Comparison of ENCODE assay signal across 1 cellular context in the genomic region with DNA sequence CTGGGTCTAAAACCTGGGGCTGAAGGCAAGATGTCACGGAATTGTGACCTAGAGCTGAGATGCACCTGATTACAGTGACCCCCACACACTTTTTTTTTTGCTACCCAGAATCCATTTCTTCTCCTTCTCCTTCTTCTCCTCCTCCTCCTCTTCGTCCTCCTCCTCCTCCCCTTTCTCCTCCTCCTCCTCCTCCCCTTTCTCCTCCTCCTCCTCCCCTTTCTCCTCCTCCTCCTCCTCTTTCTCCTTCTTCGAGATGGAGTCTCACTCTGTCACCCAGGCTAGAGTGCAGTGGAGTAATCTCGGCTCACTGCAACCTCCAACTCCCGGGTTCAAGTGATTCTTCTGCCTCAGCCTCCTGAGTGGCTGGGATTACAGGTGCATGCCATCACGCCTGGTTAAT.
TF ChIP-seq lines count a peak whose summit lies in the region.

No MANE protein-coding gene starts in this region.

TF ChIP-seq in A549, 52 proteins besides CTCF, POLR2A, EP300 and RAD21 (continued from another document):
- TF ChIP-seq, protein P1, sequence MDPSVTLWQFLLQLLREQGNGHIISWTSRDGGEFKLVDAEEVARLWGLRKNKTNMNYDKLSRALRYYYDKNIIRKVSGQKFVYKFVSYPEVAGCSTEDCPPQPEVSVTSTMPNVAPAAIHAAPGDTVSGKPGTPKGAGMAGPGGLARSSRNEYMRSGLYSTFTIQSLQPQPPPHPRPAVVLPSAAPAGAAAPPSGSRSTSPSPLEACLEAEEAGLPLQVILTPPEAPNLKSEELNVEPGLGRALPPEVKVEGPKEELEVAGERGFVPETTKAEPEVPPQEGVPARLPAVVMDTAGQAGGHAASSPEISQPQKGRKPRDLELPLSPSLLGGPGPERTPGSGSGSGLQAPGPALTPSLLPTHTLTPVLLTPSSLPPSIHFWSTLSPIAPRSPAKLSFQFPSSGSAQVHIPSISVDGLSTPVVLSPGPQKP (IDR thresholded peaks at IDR 0.05; ENCODE audit: low read depth, low read length) = no peak
- no peak for TF ChIP-seq EHMT2 (IDR thresholded peaks at IDR 0.05; ENCODE audit: low read depth)
- TF ChIP-seq NPAS2 (CRISPR knock-in tag; IDR thresholded peaks at IDR 0.05; ENCODE audit: borderline replicate concordance) = no peak
- TF ChIP-seq FOSL2 (IDR thresholded peaks at IDR 0.05) = no peak
- TF ChIP-seq FOSL2 (CRISPR knock-in tag; IDR thresholded peaks at IDR 0.05) = no peak
- no peak for TF ChIP-seq CBX2 (IDR thresholded peaks at IDR 0.05; ENCODE audit: borderline replicate concordance, low read depth)
- TF ChIP-seq CEBPB (IDR thresholded peaks at IDR 0.05) = no peak
- TF ChIP-seq, protein P2, sequence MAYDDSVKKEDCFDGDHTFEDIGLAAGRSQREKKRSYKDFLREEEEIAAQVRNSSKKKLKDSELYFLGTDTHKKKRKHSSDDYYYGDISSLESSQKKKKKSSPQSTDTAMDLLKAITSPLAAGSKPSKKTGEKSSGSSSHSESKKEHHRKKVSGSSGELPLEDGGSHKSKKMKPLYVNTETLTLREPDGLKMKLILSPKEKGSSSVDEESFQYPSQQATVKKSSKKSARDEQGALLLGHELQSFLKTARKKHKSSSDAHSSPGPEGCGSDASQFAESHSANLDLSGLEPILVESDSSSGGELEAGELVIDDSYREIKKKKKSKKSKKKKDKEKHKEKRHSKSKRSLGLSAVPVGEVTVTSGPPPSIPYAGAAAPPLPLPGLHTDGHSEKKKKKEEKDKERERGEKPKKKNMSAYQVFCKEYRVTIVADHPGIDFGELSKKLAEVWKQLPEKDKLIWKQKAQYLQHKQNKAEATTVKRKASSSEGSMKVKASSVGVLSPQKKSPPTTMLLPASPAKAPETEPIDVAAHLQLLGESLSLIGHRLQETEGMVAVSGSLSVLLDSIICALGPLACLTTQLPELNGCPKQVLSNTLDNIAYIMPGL (CRISPR knock-in tag; IDR thresholded peaks at IDR 0.05; ENCODE audit: borderline replicate concordance) = no peak
- no peak for TF ChIP-seq RFX5 (IDR thresholded peaks at IDR 0.05)
- TF ChIP-seq NFE2L2 (conservative IDR thresholded peaks at IDR 0.05; ENCODE audit: low read length) = no peak
- no peak for TF ChIP-seq RARB (CRISPR knock-in tag; IDR thresholded peaks at IDR 0.05)
- TF ChIP-seq, protein P3, sequence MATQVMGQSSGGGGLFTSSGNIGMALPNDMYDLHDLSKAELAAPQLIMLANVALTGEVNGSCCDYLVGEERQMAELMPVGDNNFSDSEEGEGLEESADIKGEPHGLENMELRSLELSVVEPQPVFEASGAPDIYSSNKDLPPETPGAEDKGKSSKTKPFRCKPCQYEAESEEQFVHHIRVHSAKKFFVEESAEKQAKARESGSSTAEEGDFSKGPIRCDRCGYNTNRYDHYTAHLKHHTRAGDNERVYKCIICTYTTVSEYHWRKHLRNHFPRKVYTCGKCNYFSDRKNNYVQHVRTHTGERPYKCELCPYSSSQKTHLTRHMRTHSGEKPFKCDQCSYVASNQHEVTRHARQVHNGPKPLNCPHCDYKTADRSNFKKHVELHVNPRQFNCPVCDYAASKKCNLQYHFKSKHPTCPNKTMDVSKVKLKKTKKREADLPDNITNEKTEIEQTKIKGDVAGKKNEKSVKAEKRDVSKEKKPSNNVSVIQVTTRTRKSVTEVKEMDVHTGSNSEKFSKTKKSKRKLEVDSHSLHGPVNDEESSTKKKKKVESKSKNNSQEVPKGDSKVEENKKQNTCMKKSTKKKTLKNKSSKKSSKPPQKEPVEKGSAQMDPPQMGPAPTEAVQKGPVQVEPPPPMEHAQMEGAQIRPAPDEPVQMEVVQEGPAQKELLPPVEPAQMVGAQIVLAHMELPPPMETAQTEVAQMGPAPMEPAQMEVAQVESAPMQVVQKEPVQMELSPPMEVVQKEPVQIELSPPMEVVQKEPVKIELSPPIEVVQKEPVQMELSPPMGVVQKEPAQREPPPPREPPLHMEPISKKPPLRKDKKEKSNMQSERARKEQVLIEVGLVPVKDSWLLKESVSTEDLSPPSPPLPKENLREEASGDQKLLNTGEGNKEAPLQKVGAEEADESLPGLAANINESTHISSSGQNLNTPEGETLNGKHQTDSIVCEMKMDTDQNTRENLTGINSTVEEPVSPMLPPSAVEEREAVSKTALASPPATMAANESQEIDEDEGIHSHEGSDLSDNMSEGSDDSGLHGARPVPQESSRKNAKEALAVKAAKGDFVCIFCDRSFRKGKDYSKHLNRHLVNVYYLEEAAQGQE (IDR thresholded peaks at IDR 0.05) = no peak
- TF ChIP-seq, protein P4, sequence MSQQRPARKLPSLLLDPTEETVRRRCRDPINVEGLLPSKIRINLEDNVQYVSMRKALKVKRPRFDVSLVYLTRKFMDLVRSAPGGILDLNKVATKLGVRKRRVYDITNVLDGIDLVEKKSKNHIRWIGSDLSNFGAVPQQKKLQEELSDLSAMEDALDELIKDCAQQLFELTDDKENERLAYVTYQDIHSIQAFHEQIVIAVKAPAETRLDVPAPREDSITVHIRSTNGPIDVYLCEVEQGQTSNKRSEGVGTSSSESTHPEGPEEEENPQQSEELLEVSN (IDR thresholded peaks at IDR 0.05; ENCODE audit: borderline replicate concordance, low read depth) = no peak
- no peak for TF ChIP-seq SREBF2 (IDR thresholded peaks at IDR 0.05)
